In genomic region chr10:86107131-86107530, GRCh38 we compare ENCODE assay signal across 33 cellular contexts.
"Had no signal": no experiment of that assay in that cellular context is flagged by ENCODE, and none has a peak within 500 bp of the region (broad histone marks: within the 10 kb centered on the region; RNA-seq: fewer than 3 reads in every experiment).

No MANE protein-coding gene starts in this region.

- H3K36me3 ChIP-seq: MG63, SJCRH30, WERI-Rb-1 had no signal

- H3K9me3 ChIP-seq: MG63, SJCRH30 had no signal

- DNase-seq: activated CD4-positive, alpha-beta T cell treated with anti-CD3 and anti-CD28 coated beads for 1 hour; activated CD4-positive, alpha-beta T cell treated with anti-CD3 and anti-CD28 coated beads, Interleukin-2, amount 10 ng/mL, durations not matched to agents 24 days and 14 days; activated CD4-positive, alpha-beta T cell treated with anti-CD3 and anti-CD28 coated beads, Interleukin-2, amount 50 U/mL, for 4 hours; activated CD4-positive, CD25-positive, alpha-beta regulatory T cell; activated CD8-positive, alpha-beta T cell treated with anti-CD3 and anti-CD28 coated beads for 36 hours; activated naive CD4-positive, alpha-beta T cell treated with anti-CD3 and anti-CD28 coated beads, Interleukin-2, amount 10 ng/mL, durations not matched to agents 7 days and 5 days; activated naive CD8-positive, alpha-beta T cell treated with anti-CD3 and anti-CD28 coated beads, Interleukin-2, amount 50 U/mL, for 24 hours; activated T-cell treated with anti-CD3 and anti-CD28 coated beads, Interleukin-2, amount 50 U/mL, for 1 hour; activated T-cell treated with anti-CD3 and anti-CD28 coated beads, Interleukin-2, amount 50 U/mL, for 72 hours; anterior cingulate cortex; Karpas-422; KBM-7; MG63; NCI-H1048; NCI-H1105 treated with DMSO at 0.1 percent for 48 hours; NCI-H1436; NCI-H1694; NCI-H1930; NCI-H2081 treated with DMSO at 0.1 percent for 48 hours; NCI-H226; NCI-H446 treated with DMSO at 0.1 percent for 48 hours; NCI-H524 treated with DMSO at 0.1 percent for 48 hours; SHP77; SJCRH30; T1000; WERI-Rb-1 had no signal

- H3K27ac ChIP-seq: SJCRH30, SK-N-MC, WERI-Rb-1 had no signal

- H3K4me3 ChIP-seq: MG63, SJCRH30, SK-N-MC had no signal

- H3K4me1 ChIP-seq: SJCRH30 had no signal

- H3K9me3 Mint-ChIP-seq: activated CD4-positive, alpha-beta T cell treated with anti-CD3 and anti-CD28 coated beads, Interleukin-2, amount 10 ng/mL, durations not matched to agents 24 days and 14 days; activated CD8-positive, alpha-beta T cell treated with anti-CD3 and anti-CD28 coated beads for 36 hours; activated naive CD4-positive, alpha-beta T cell treated with anti-CD3 and anti-CD28 coated beads, Interleukin-2, amount 10 ng/mL, durations not matched to agents 7 days and 5 days; activated naive CD8-positive, alpha-beta T cell treated with anti-CD3 and anti-CD28 coated beads, Interleukin-2, amount 50 U/mL, for 24 hours; activated T-cell treated with anti-CD3 and anti-CD28 coated beads, Interleukin-2, amount 50 U/mL, for 72 hours; activated T-helper 2 cell treated with anti-CD3 and anti-CD28 coated beads, Interferon-gamma antibody, Interleukin-2, Interleukin-4, amounts not matched to agents 10 μg/mL and 5 μg/mL and 100 μg/mL, durations not matched to agents 14 hours and 24 hours and 36 hours; central memory CD8-positive, alpha-beta T cell; IgD-negative memory B cell had no signal

- H3K36me3 Mint-ChIP-seq: activated naive CD4-positive, alpha-beta T cell treated with anti-CD3 and anti-CD28 coated beads, Interleukin-2, amount 10 ng/mL, durations not matched to agents 7 days and 5 days; activated naive CD8-positive, alpha-beta T cell; brain; IgD-negative memory B cell had no signal

- H3K27ac Mint-ChIP-seq: activated CD4-positive, alpha-beta T cell treated with anti-CD3 and anti-CD28 coated beads, Interleukin-2, amount 10 ng/mL, durations not matched to agents 24 days and 14 days; activated CD8-positive, alpha-beta T cell treated with anti-CD3 and anti-CD28 coated beads for 36 hours; activated naive CD4-positive, alpha-beta T cell treated with anti-CD3 and anti-CD28 coated beads, Interleukin-2, amount 10 ng/mL, durations not matched to agents 7 days and 5 days; activated naive CD8-positive, alpha-beta T cell; activated naive CD8-positive, alpha-beta T cell treated with anti-CD3 and anti-CD28 coated beads, Interleukin-2, amount 50 U/mL, for 24 hours; activated T-cell treated with anti-CD3 and anti-CD28 coated beads, Interleukin-2, amount 50 U/mL, for 72 hours; activated T-helper 2 cell treated with anti-CD3 and anti-CD28 coated beads, Interferon-gamma antibody, Interleukin-2, Interleukin-4, amounts not matched to agents 10 μg/mL and 5 μg/mL and 100 μg/mL, durations not matched to agents 14 hours and 24 hours and 36 hours; brain; IgD-negative memory B cell had no signal

- H3K27me3 ChIP-seq: MG63, SJCRH30 had no signal

- H3K4me3 Mint-ChIP-seq: activated CD4-positive, alpha-beta T cell treated with anti-CD3 and anti-CD28 coated beads, Interleukin-2, amount 10 ng/mL, durations not matched to agents 24 days and 14 days; activated CD8-positive, alpha-beta T cell treated with anti-CD3 and anti-CD28 coated beads for 36 hours; activated naive CD4-positive, alpha-beta T cell treated with anti-CD3 and anti-CD28 coated beads, Interleukin-2, amount 10 ng/mL, durations not matched to agents 7 days and 5 days; activated naive CD8-positive, alpha-beta T cell; activated naive CD8-positive, alpha-beta T cell treated with anti-CD3 and anti-CD28 coated beads, Interleukin-2, amount 50 U/mL, for 24 hours; activated T-cell treated with anti-CD3 and anti-CD28 coated beads, Interleukin-2, amount 50 U/mL, for 72 hours; brain; central memory CD8-positive, alpha-beta T cell; IgD-negative memory B cell had no signal

- H3K4me1 Mint-ChIP-seq: activated CD4-positive, alpha-beta T cell treated with anti-CD3 and anti-CD28 coated beads, Interleukin-2, amount 10 ng/mL, durations not matched to agents 24 days and 14 days; activated naive CD4-positive, alpha-beta T cell treated with anti-CD3 and anti-CD28 coated beads, Interleukin-2, amount 10 ng/mL, durations not matched to agents 7 days and 5 days; activated naive CD8-positive, alpha-beta T cell treated with anti-CD3 and anti-CD28 coated beads, Interleukin-2, amount 50 U/mL, for 24 hours; central memory CD8-positive, alpha-beta T cell had no signal

- H3K27me3 Mint-ChIP-seq: activated CD4-positive, alpha-beta T cell treated with anti-CD3 and anti-CD28 coated beads, Interleukin-2, amount 10 ng/mL, durations not matched to agents 24 days and 14 days; activated CD8-positive, alpha-beta T cell treated with anti-CD3 and anti-CD28 coated beads for 36 hours; activated naive CD8-positive, alpha-beta T cell; activated naive CD8-positive, alpha-beta T cell treated with anti-CD3 and anti-CD28 coated beads, Interleukin-2, amount 50 U/mL, for 24 hours; brain; central memory CD8-positive, alpha-beta T cell; IgD-negative memory B cell had no signal

- ATAC-seq: activated CD8-positive, alpha-beta T cell treated with anti-CD3 and anti-CD28 coated beads for 36 hours; activated naive CD8-positive, alpha-beta T cell treated with anti-CD3 and anti-CD28 coated beads, Interleukin-2, amount 50 U/mL, for 24 hours; activated T-cell treated with anti-CD3 and anti-CD28 coated beads, Interleukin-2, amount 50 U/mL, for 72 hours; Panc1 had no signal
